In genomic region chr21:31721381-31721780, GRCh38 we compare ENCODE assay signal across 24 cellular contexts.
"Had no signal": no experiment of that assay in that cellular context is flagged by ENCODE, and none has a peak within 500 bp of the region (broad histone marks: within the 10 kb centered on the region; RNA-seq: fewer than 3 reads in every experiment).

No MANE protein-coding gene starts in this region.

- DNase-seq: activated CD4-positive, alpha-beta T cell treated with anti-CD3 and anti-CD28 coated beads for 48 hours; activated CD8-positive, alpha-beta memory T cell treated with anti-CD3 and anti-CD28 coated beads, Interleukin-2, amount 10 ng/mL, durations not matched to agents 7 days and 5 days; activated CD8-positive, alpha-beta T cell treated with anti-CD3 and anti-CD28 coated beads for 36 hours; activated gamma-delta T cell; activated T-cell treated with anti-CD3 and anti-CD28 coated beads for 4 hours; aorta; effector CD4-positive, alpha-beta T cell; erythroblast; foreskin fibroblast; left lung; nucleus accumbens; right cardiac atrium; stimulated activated CD4-positive, alpha-beta T cell treated with anti-CD3 and anti-CD28 coated beads, Interleukin-4, amount 100 ng/mL, for 4 hours; substantia nigra; T-cell; T1000; thyroid gland had no signal

- H3K27ac Mint-ChIP-seq: activated CD8-positive, alpha-beta memory T cell treated with anti-CD3 and anti-CD28 coated beads, Interleukin-2, amount 10 ng/mL, durations not matched to agents 7 days and 5 days; activated CD8-positive, alpha-beta T cell treated with anti-CD3 and anti-CD28 coated beads for 36 hours; activated T-helper 1 cell treated with anti-CD3 and anti-CD28 coated beads, Interleukin-12 subunit alpha, Interleukin-12 subunit beta, Interleukin-2, Interleukin-4 antibody, amounts not matched to agents 30 ng/mL and 10 ng/mL and 1 ng/mL, durations not matched to agents 14 hours and 24 hours and 36 hours; brain; dendritic cell treated with granulocyte-macrophage colony-stimulating factor and Interleukin-4, amounts not matched to agents 40 ng/mL and 50 ng/mL, for 4 days; mesothelial cell of epicardium; stimulated activated naive CD8-positive, alpha-beta T cell treated with anti-CD3 and anti-CD28 coated beads, Interleukin-15, Interleukin-2, amounts not matched to agents 100 ng/mL and 50 ng/mL, for 24 hours had no signal

- H3K36me3 ChIP-seq: left lung, thyroid gland had no signal

- H3K4me3 Mint-ChIP-seq: activated CD8-positive, alpha-beta memory T cell treated with anti-CD3 and anti-CD28 coated beads, Interleukin-2, amount 10 ng/mL, durations not matched to agents 7 days and 5 days; activated CD8-positive, alpha-beta T cell treated with anti-CD3 and anti-CD28 coated beads for 36 hours; activated T-helper 1 cell treated with anti-CD3 and anti-CD28 coated beads, Interleukin-12 subunit alpha, Interleukin-12 subunit beta, Interleukin-2, Interleukin-4 antibody, amounts not matched to agents 30 ng/mL and 10 ng/mL and 1 ng/mL, durations not matched to agents 14 hours and 24 hours and 36 hours; brain; dendritic cell treated with granulocyte-macrophage colony-stimulating factor and Interleukin-4, amounts not matched to agents 40 ng/mL and 50 ng/mL, for 4 days; mesothelial cell of epicardium; stimulated activated naive CD8-positive, alpha-beta T cell treated with anti-CD3 and anti-CD28 coated beads, Interleukin-15, Interleukin-2, amounts not matched to agents 100 ng/mL and 50 ng/mL, for 24 hours had no signal

- H3K27me3 Mint-ChIP-seq: activated CD8-positive, alpha-beta memory T cell treated with anti-CD3 and anti-CD28 coated beads, Interleukin-2, amount 10 ng/mL, durations not matched to agents 7 days and 5 days; activated CD8-positive, alpha-beta T cell treated with anti-CD3 and anti-CD28 coated beads for 36 hours; brain; dendritic cell treated with granulocyte-macrophage colony-stimulating factor and Interleukin-4, amounts not matched to agents 40 ng/mL and 50 ng/mL, for 4 days; stimulated activated naive CD8-positive, alpha-beta T cell treated with anti-CD3 and anti-CD28 coated beads, Interleukin-15, Interleukin-2, amounts not matched to agents 100 ng/mL and 50 ng/mL, for 24 hours; T-cell had no signal

- ATAC-seq: activated CD8-positive, alpha-beta memory T cell treated with anti-CD3 and anti-CD28 coated beads, Interleukin-2, amount 10 ng/mL, durations not matched to agents 7 days and 5 days; activated CD8-positive, alpha-beta T cell treated with anti-CD3 and anti-CD28 coated beads for 36 hours; activated naive CD4-positive, alpha-beta T cell treated with anti-CD3 and anti-CD28 coated beads, Interleukin-2, amount 50 U/mL, for 72 hours; left lung; right cardiac atrium; T-cell had no signal

- H2AFZ ChIP-seq: parathyroid adenoma had no signal

- H3K9me3 Mint-ChIP-seq: activated CD8-positive, alpha-beta T cell treated with anti-CD3 and anti-CD28 coated beads for 36 hours; activated naive CD4-positive, alpha-beta T cell treated with anti-CD3 and anti-CD28 coated beads, Interleukin-2, amount 50 U/mL, for 72 hours; activated T-helper 1 cell treated with anti-CD3 and anti-CD28 coated beads, Interleukin-12 subunit alpha, Interleukin-12 subunit beta, Interleukin-2, Interleukin-4 antibody, amounts not matched to agents 30 ng/mL and 10 ng/mL and 1 ng/mL, durations not matched to agents 14 hours and 24 hours and 36 hours; dendritic cell treated with granulocyte-macrophage colony-stimulating factor and Interleukin-4, amounts not matched to agents 40 ng/mL and 50 ng/mL, for 4 days; T-cell had no signal

- H3K27me3 ChIP-seq: left lung, thyroid gland had no signal

- H3K4me3 ChIP-seq: left lung, thyroid gland had no signal

- H3K4me1 ChIP-seq: parathyroid adenoma had no signal

- H3K27ac ChIP-seq: left lung, parathyroid adenoma, thyroid gland had no signal

- H3K9ac ChIP-seq: parathyroid adenoma had no signal

- H3K9me3 ChIP-seq: left lung, thyroid gland had no signal
